17 cellular contexts compared by ENCODE assay signal in genomic region chr4:73181231-73181630, GRCh38.
A peak's percentile ranks its signal among the peaks of the same experiment; 100 is the strongest.
DNase-seq lines count a peak whose midpoint lies in the region; ATAC-seq, FAIRE-seq and TF ChIP-seq lines count a peak whose summit lies in the region.
"Had no signal": no experiment of that assay in that cellular context is flagged by ENCODE, and none has a peak within 500 bp of the region (broad histone marks: within the 10 kb centered on the region; RNA-seq: fewer than 3 reads in every experiment).

No MANE protein-coding gene starts in this region.

- H3K27ac ChIP-seq in OCI-LY1 (ENCODE audit: low read depth, low read length, poor library complexity, severe bottlenecking): peak overlapping the region; percentile 31
- H3K27ac ChIP-seq: prostate gland, uterus had no signal

- H3K27ac Mint-ChIP-seq in endothelial cell (ENCODE audit: unreplicated experiment): peak overlapping the region; percentile 87
- H3K27ac Mint-ChIP-seq: activated naive CD4-positive, alpha-beta T cell treated with anti-CD3 and anti-CD28 coated beads, Interleukin-2, amount 50 U/mL, for 24 hours had no signal

- H3K36me3 Mint-ChIP-seq in endothelial cell (ENCODE audit: low read depth, unreplicated experiment): peaks cover 1% of the 10 kb centered on the region

- TF ChIP-seq POLR2A in GM12891 (IDR thresholded peaks at IDR 0.05; ENCODE audit: low read depth, low read length): no peak

- H2AFZ ChIP-seq in OCI-LY1 (ENCODE audit: low read length): no peak overlapping the region

- no peak for FAIRE-seq in GM12891 (lab: Jason Lieb, UNC)
- FAIRE-seq: bronchial epithelial cell had no signal

- no peaks in the 10 kb centered on the region for H3F3A ChIP-seq in OCI-LY1 (ENCODE audit: insufficient read depth, low read length)

- H3K4me1 Mint-ChIP-seq in endothelial cell (ENCODE audit: unreplicated experiment): peaks cover 8% of the 10 kb centered on the region

- TF ChIP-seq CTCF in OCI-LY1 (IDR thresholded peaks at IDR 0.05; ENCODE audit: low read length): no peak
- TF ChIP-seq CTCF in endothelial cell (IDR thresholded peaks at IDR 0.05; ENCODE audit: unreplicated experiment): no peak
- no peak for TF ChIP-seq CTCF in GM10248 (IDR thresholded peaks at IDR 0.05; ENCODE audit: control extremely low read depth, extremely low read depth, low read depth, missing control alignments)

- no peaks in the 10 kb centered on the region for H3K9me3 ChIP-seq in OCI-LY1 (ENCODE audit: low read length)
- H3K9me3 ChIP-seq: prostate gland, uterus had no signal

- POLR2A ChIA-PET in GM10248 (lab: Yijun Ruan, JAX): no interaction called here

- peaks cover 68% of the 10 kb centered on the region for H3K79me2 ChIP-seq in OCI-LY1 (ENCODE audit: insufficient read depth, low read length)

- H3K9ac ChIP-seq in OCI-LY1 (ENCODE audit: low read length): no peak overlapping the region

- CTCF ChIA-PET in GM10248 (lab: Yijun Ruan, JAX): interaction anchor here (0.7 to 2.8 kb wide), 3 partner anchors 16 to 30 kb away, joined by 3 to 9 read pairs (median 3); no protein-coding TSS in a partner anchor

- H4K20me1 ChIP-seq in OCI-LY1 (ENCODE audit: insufficient read depth, low read length): no peaks in the 10 kb centered on the region; the same call in 1 of the 2 replicates

- H3K36me3 ChIP-seq in OCI-LY1 (ENCODE audit: insufficient read depth, low read length): peaks cover 28% of the 10 kb centered on the region
- H3K36me3 ChIP-seq: prostate gland had no signal

- no peak overlapping the region for H3K4me3 ChIP-seq in OCI-LY1 (ENCODE audit: low read depth, low read length, poor library complexity, severe bottlenecking)
- H3K4me3 ChIP-seq: prostate gland, uterus had no signal

- peaks cover 4% of the 10 kb centered on the region for H3K27me3 Mint-ChIP-seq in endothelial cell (ENCODE audit: unreplicated experiment)
- H3K27me3 Mint-ChIP-seq: activated naive CD4-positive, alpha-beta T cell treated with anti-CD3 and anti-CD28 coated beads, Interleukin-2, amount 50 U/mL, for 24 hours had no signal

- H3K4me2 ChIP-seq in OCI-LY1 (ENCODE audit: low read length): no peak overlapping the region; the same call in 1 of the 2 replicates

- H3K9me2 ChIP-seq in OCI-LY1 (ENCODE audit: low read depth, low read length): no peaks in the 10 kb centered on the region

- H3K4me3 Mint-ChIP-seq in endothelial cell (ENCODE audit: unreplicated experiment): no peak overlapping the region

- H3K4me1 ChIP-seq in OCI-LY1 (ENCODE audit: insufficient read depth, low read length, severe bottlenecking): peaks cover 18% of the 10 kb centered on the region
- H3K4me1 ChIP-seq: prostate gland had no signal

- H3K9me3 Mint-ChIP-seq in endothelial cell (ENCODE audit: unreplicated experiment): no peaks in the 10 kb centered on the region
- H3K9me3 Mint-ChIP-seq: activated naive CD4-positive, alpha-beta T cell treated with anti-CD3 and anti-CD28 coated beads, Interleukin-2, amount 50 U/mL, for 24 hours had no signal

- DNase-seq in GM12891 (ENCODE audit: insufficient read length, low spot score): no peak
- DNase-seq in endothelial cell (ENCODE audit: low spot score): no peak
- DNase-seq in GM19240 (ENCODE audit: insufficient read length, low spot score): no peak
- no peak for DNase-seq in GM10248 (ENCODE audit: extremely low spot score)
- DNase-seq in midbrain (lab: John Stamatoyannopoulos, UW): no peak
- DNase-seq: DMS153; effector CD8-positive, alpha-beta T cell; SW 1271; uterus had no signal

- ATAC-seq in HG02623 (IDR thresholded peaks at IDR 0.05; ENCODE audit: unreplicated experiment) (peak; percentile 43), HG02981 (IDR thresholded peaks at IDR 0.05; ENCODE audit: unreplicated experiment) (no peak)
- ATAC-seq: activated CD4-positive, CD25-positive, alpha-beta regulatory T cell treated with anti-CD3 and anti-CD28 coated beads, Interleukin-2, amount 50 U/mL, for 24 hours; left lobe of liver had no signal

- no peaks in the 10 kb centered on the region for H3K27me3 ChIP-seq in OCI-LY1 (ENCODE audit: insufficient read depth, low read length)
- H3K27me3 ChIP-seq: uterus had no signal

TF ChIP-seq in GM12891, 5 proteins besides CTCF, POLR2A, EP300 and RAD21:
- TF ChIP-seq SPI1 (IDR thresholded peaks at IDR 0.05; ENCODE audit: low read depth, low read length) (peak; percentile 95), TAF1 (IDR thresholded peaks at IDR 0.05; ENCODE audit: low read depth, low read length) (no peak)
